15 cellular contexts compared by ENCODE assay signal in genomic region chr7:35356495-35356894, GRCh38.
A peak's percentile ranks its signal among the peaks of the same experiment; 100 is the strongest.
DNase-seq lines count a peak whose midpoint lies in the region; ATAC-seq and TF ChIP-seq lines count a peak whose summit lies in the region.
"Had no signal": no experiment of that assay in that cellular context is flagged by ENCODE, and none has a peak within 500 bp of the region (broad histone marks: within the 10 kb centered on the region; RNA-seq: fewer than 3 reads in every experiment).

No MANE protein-coding gene starts in this region.

- peaks cover 0 to 6% (median 0%) of the 10 kb centered on the region in 9 donors for H3K4me1 ChIP-seq in heart right ventricle
- H3K4me1 ChIP-seq: BLaER1 treated with 17β-estradiol and CSF1 and Interleukin-3, amounts not matched to agents 10 nM and 100 nM had no signal

- peaks cover 0 to 12% (median 0%) of the 10 kb centered on the region in 11 donors for H3K9me3 ChIP-seq in heart right ventricle

- H3K27ac ChIP-seq in heart right ventricle: no peak overlapping the region
- H3K27ac ChIP-seq: 22Rv1; BLaER1 treated with 17β-estradiol and CSF1 and Interleukin-3, amounts not matched to agents 10 nM and 100 nM had no signal

- no peaks in the 10 kb centered on the region for H3K9me3 Mint-ChIP-seq in stimulated activated effector memory CD8-positive, alpha-beta T cell treated with anti-CD3 and anti-CD28 coated beads, Interleukin-12 subunit alpha, Interleukin-12 subunit beta, amount 100 ng/mL, for 72 hours
- no peaks in the 10 kb centered on the region for H3K9me3 Mint-ChIP-seq in activated CD4-positive, alpha-beta T cell treated with anti-CD3 and anti-CD28 coated beads, Interleukin-2, amount 10 ng/mL, durations not matched to agents 7 days and 5 days
- H3K9me3 Mint-ChIP-seq: H9 had no signal

- H3K27me3 Mint-ChIP-seq in activated CD4-positive, alpha-beta T cell treated with anti-CD3 and anti-CD28 coated beads, Interleukin-2, amount 10 ng/mL, durations not matched to agents 7 days and 5 days: no peaks in the 10 kb centered on the region

- 46 to 66% methylated on average over 4 of the region's 4 CpGs for WGBS in heart right ventricle, 2 donors

- no peaks in the 10 kb centered on the region for H3K36me3 Mint-ChIP-seq in stimulated activated effector memory CD8-positive, alpha-beta T cell treated with anti-CD3 and anti-CD28 coated beads, Interleukin-12 subunit alpha, Interleukin-12 subunit beta, amount 100 ng/mL, for 72 hours
- H3K36me3 Mint-ChIP-seq in activated CD4-positive, alpha-beta T cell treated with anti-CD3 and anti-CD28 coated beads, Interleukin-2, amount 10 ng/mL, durations not matched to agents 7 days and 5 days (ENCODE audit: low read depth): no peaks in the 10 kb centered on the region
- H3K36me3 Mint-ChIP-seq: CD4-positive, CD25-positive, alpha-beta regulatory T cell had no signal

- POLR2A ChIA-PET in activated CD4-positive, alpha-beta T cell treated with anti-CD3 and anti-CD28 coated beads, Interleukin-2, amount 10 ng/mL, durations not matched to agents 7 days and 5 days (lab: Charles Lee): no interaction called here

- peak; percentile 46 to 93 (median 82) for ATAC-seq in heart right ventricle
- peak; percentile 38 for ATAC-seq in left lobe of liver
- peak; percentile 31 for ATAC-seq in stimulated activated effector memory CD8-positive, alpha-beta T cell treated with anti-CD3 and anti-CD28 coated beads, Interleukin-12 subunit alpha, Interleukin-12 subunit beta, amount 100 ng/mL, for 72 hours
- ATAC-seq: HepG2 had no signal

- H3K4me1 Mint-ChIP-seq in stimulated activated effector memory CD8-positive, alpha-beta T cell treated with anti-CD3 and anti-CD28 coated beads, Interleukin-12 subunit alpha, Interleukin-12 subunit beta, amount 100 ng/mL, for 72 hours: no peaks in the 10 kb centered on the region
- H3K4me1 Mint-ChIP-seq in activated CD4-positive, alpha-beta T cell treated with anti-CD3 and anti-CD28 coated beads, Interleukin-2, amount 10 ng/mL, durations not matched to agents 7 days and 5 days: no peaks in the 10 kb centered on the region
- H3K4me1 Mint-ChIP-seq: CD4-positive, CD25-positive, alpha-beta regulatory T cell had no signal

- H3K27me3 ChIP-seq in heart right ventricle: no peaks in the 10 kb centered on the region
- H3K27me3 ChIP-seq: BLaER1 treated with 17β-estradiol and CSF1 and Interleukin-3, amounts not matched to agents 10 nM and 100 nM had no signal

- DNase-seq in NCI-H82 (lab: John Stamatoyannopoulos, UW) (peak; percentile 51), NCI-H82 treated with DMSO at 0.1 percent for 48 hours (lab: John Stamatoyannopoulos, UW; ENCODE audit: unreplicated experiment) (no peak), heart right ventricle (peak in 1 of 2 donors; percentile 51), left lobe of liver (ENCODE audit: low spot score) (no peak), cortex of kidney (lab: John Stamatoyannopoulos, UW) (no peak), NCI-H748 treated with DMSO at 0.1 percent for 48 hours (lab: John Stamatoyannopoulos, UW) (no peak)
- DNase-seq in stimulated activated effector memory CD8-positive, alpha-beta T cell treated with anti-CD3 and anti-CD28 coated beads, Interleukin-12 subunit alpha, Interleukin-12 subunit beta, amount 100 ng/mL, for 72 hours (ENCODE audit: low spot score in 2 of 2): no peak
- no peak for DNase-seq in activated CD4-positive, alpha-beta T cell treated with anti-CD3 and anti-CD28 coated beads, Interleukin-2, amount 10 ng/mL, durations not matched to agents 7 days and 5 days
- DNase-seq: AML-193; CD4-positive, CD25-positive, alpha-beta regulatory T cell; GOT3; H9 had no signal

- no peak overlapping the region for H3K27ac Mint-ChIP-seq in stimulated activated effector memory CD8-positive, alpha-beta T cell treated with anti-CD3 and anti-CD28 coated beads, Interleukin-12 subunit alpha, Interleukin-12 subunit beta, amount 100 ng/mL, for 72 hours
- no peak overlapping the region for H3K27ac Mint-ChIP-seq in activated CD4-positive, alpha-beta T cell treated with anti-CD3 and anti-CD28 coated beads, Interleukin-2, amount 10 ng/mL, durations not matched to agents 7 days and 5 days
- H3K27ac Mint-ChIP-seq: CD4-positive, CD25-positive, alpha-beta regulatory T cell; H9 had no signal

- intact Hi-C loops in heart right ventricle (cut with DNase I): no loop called here

- H3K4me3 ChIP-seq in heart right ventricle: no peak overlapping the region
- H3K4me3 ChIP-seq: BLaER1 treated with 17β-estradiol and CSF1 and Interleukin-3, amounts not matched to agents 10 nM and 100 nM had no signal

- no peak for TF ChIP-seq CTCF in heart right ventricle (IDR thresholded peaks at IDR 0.05)

- CTCF ChIA-PET in activated CD4-positive, alpha-beta T cell treated with anti-CD3 and anti-CD28 coated beads, Interleukin-2, amount 10 ng/mL, durations not matched to agents 7 days and 5 days (lab: Charles Lee): interaction anchor here (1.1 kb wide), 1 partner anchor 8 kb away, joined by 3 read pairs; no protein-coding TSS in a partner anchor

- no peak overlapping the region for H3K4me3 Mint-ChIP-seq in stimulated activated effector memory CD8-positive, alpha-beta T cell treated with anti-CD3 and anti-CD28 coated beads, Interleukin-12 subunit alpha, Interleukin-12 subunit beta, amount 100 ng/mL, for 72 hours
- no peak overlapping the region for H3K4me3 Mint-ChIP-seq in activated CD4-positive, alpha-beta T cell treated with anti-CD3 and anti-CD28 coated beads, Interleukin-2, amount 10 ng/mL, durations not matched to agents 7 days and 5 days
- H3K4me3 Mint-ChIP-seq: CD4-positive, CD25-positive, alpha-beta regulatory T cell; H9 had no signal

- no peaks in the 10 kb centered on the region for H3K36me3 ChIP-seq in heart right ventricle
- H3K36me3 ChIP-seq: BLaER1 treated with 17β-estradiol and CSF1 and Interleukin-3, amounts not matched to agents 10 nM and 100 nM had no signal

Comparison
In these comparisons a context has a peak if more than half of its experiments do, and no peak if none do; other contexts are left out.
1. ATAC-seq: peak in every context shown above with its lines; median percentile 82 in heart right ventricle; 38 in left lobe of liver; 31 in stimulated activated effector memory CD8-positive, alpha-beta T cell treated with anti-CD3 and anti-CD28 coated beads, Interleukin-12 subunit alpha, Interleukin-12 subunit beta, amount 100 ng/mL, for 72 hours.